ENCODE assay signal across 22 cellular contexts in genomic region chr19:1158885-1159448, GRCh38.
"Had no signal": no experiment of that assay in that cellular context is flagged by ENCODE, and none has a peak within 500 bp of the region (broad histone marks: within the 10 kb centered on the region; RNA-seq: fewer than 3 reads in every experiment).

No MANE protein-coding gene starts in this region.

- H3K27me3 ChIP-seq: esophagus squamous epithelium, neutrophil, pancreas, right atrium auricular region, sigmoid colon, stomach, thyroid gland, upper lobe of left lung, uterus had no signal

- H3K4me3 ChIP-seq: esophagus squamous epithelium, lower lobe of right lung, pancreas, right atrium auricular region, sigmoid colon, stomach, thyroid gland, upper lobe of left lung, uterus had no signal

- FAIRE-seq: endometrium, frontal cortex, keratinocyte, pancreas had no signal

- H3K36me3 ChIP-seq: pancreas, right atrium auricular region, thyroid gland, uterus had no signal

- DNase-seq: cortex of kidney; effector memory CD8-positive, alpha-beta T cell; erythroblast; esophagus squamous epithelium; left ventricle myocardium superior; lower lobe of right lung; natural killer cell; sigmoid colon; stimulated activated CD4-positive, alpha-beta T cell treated with anti-CD3 and anti-CD28 coated beads, Interleukin-2, amount 100 ng/mL, for 24 hours; stimulated activated CD4-positive, alpha-beta T cell treated with anti-CD3 and anti-CD28 coated beads, Interleukin-4, amount 100 ng/mL, for 24 hours; stimulated activated naive CD4-positive, alpha-beta T cell treated with Interleukin-2 at 50 U/mL for 16 hours; stomach; thyroid gland; uterus had no signal

- ATAC-seq: effector memory CD8-positive, alpha-beta T cell; left ventricle myocardium superior; lower lobe of right lung; natural killer cell; pancreas; stimulated activated effector memory CD8-positive, alpha-beta T cell treated with anti-CD3 and anti-CD28 coated beads, Interleukin-12 subunit alpha, Interleukin-12 subunit beta, amount 100 ng/mL, for 72 hours had no signal

- H3K27ac ChIP-seq: lower lobe of right lung, neutrophil, pancreas, right atrium auricular region, sigmoid colon, stomach, thyroid gland, uterus had no signal

- H3K9me3 ChIP-seq: esophagus squamous epithelium, lower lobe of right lung, neutrophil, pancreas, right atrium auricular region, sigmoid colon, stomach, thyroid gland, upper lobe of left lung, uterus had no signal
